ENCODE assay signal across 21 cellular contexts in the genomic region with DNA sequence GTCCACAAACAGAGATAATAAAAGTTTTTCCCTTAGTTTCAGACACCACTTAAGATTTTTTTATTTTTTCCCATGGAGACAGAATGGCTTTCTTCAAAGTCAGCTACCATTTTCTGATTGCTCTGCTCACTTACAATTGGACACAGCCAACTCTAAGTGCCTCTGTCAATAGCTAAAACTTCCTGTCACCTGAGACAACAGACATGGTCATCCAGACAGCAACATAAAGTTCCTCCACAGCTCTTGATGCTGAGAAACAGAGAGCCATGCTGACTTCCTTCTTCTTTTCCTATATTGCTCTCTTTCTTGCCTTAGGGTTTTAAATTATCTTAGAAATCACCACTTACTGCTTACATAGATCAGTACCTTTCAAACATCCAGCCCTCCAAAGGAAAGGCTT. TPM values are rescaled to one million over a fixed set of nuclear protein-coding genes. Genes with fewer than 3 reads are reported as not detected.
DNase-seq lines count a peak whose midpoint lies in the region; ATAC-seq and TF ChIP-seq lines count a peak whose summit lies in the region.
"Had no signal": no experiment of that assay in that cellular context is flagged by ENCODE, and none has a peak within 500 bp of the region (broad histone marks: within the 10 kb centered on the region; RNA-seq: fewer than 3 reads in every experiment).

No MANE protein-coding gene starts in this region.

- peaks cover 23 to 64% of the 10 kb centered on the region in 2 donors for H3K36me3 Mint-ChIP-seq in CD4-positive, alpha-beta memory T cell

- no peaks in the 10 kb centered on the region for H3K27me3 ChIP-seq in CD4-positive, alpha-beta memory T cell (ENCODE audit: insufficient read depth, low read length)
- H3K27me3 ChIP-seq in DOHH2 (ENCODE audit: control insufficient read depth, low read length) (no peaks in the 10 kb centered on the region), PC-3 (ENCODE audit: low read length) (no peaks in the 10 kb centered on the region)

- POLR2A ChIA-PET in CD4-positive, alpha-beta memory T cell (lab: Charles Lee; ENCODE audit: partially characterized antibody) = interaction anchor here (1.3 to 1.9 kb wide), 2 partner anchors 11 to 14 kb away, joined by 4 to 21 read pairs; a partner anchor contains a TSS
- POLR2A ChIA-PET in PC-3 (lab: Charles Lee; ENCODE audit: unreplicated experiment) = no interaction called here

- intact Hi-C loops in CD4-positive, alpha-beta memory T cell (cut with micrococcal nuclease) = no loop called here
- intact Hi-C loops in PC-3 (cut with micrococcal nuclease) = no loop called here

- H3K79me2 ChIP-seq in DOHH2 (ENCODE audit: control insufficient read depth, low read length) = peaks cover 96% of the 10 kb centered on the region
- H3K79me2 ChIP-seq in PC-3 (ENCODE audit: low read length) = peaks cover 79% of the 10 kb centered on the region

- H3K9me2 ChIP-seq in DOHH2 (replicated peaks; ENCODE audit: control insufficient read depth, low read length) (no peaks in the 10 kb centered on the region), PC-3 (replicated peaks; ENCODE audit: low read length) (no peaks in the 10 kb centered on the region)

- CTCF ChIA-PET in CD4-positive, alpha-beta memory T cell (lab: Charles Lee; ENCODE audit: partially characterized antibody) = interaction anchor here (1.2 kb wide), 1 partner anchor 33 kb away, joined by 3 read pairs; no protein-coding TSS in a partner anchor
- CTCF ChIA-PET in PC-3 (lab: Charles Lee) = no interaction called here

- H2AFZ ChIP-seq in PC-3 (ENCODE audit: low read length) = no peak overlapping the region

- no peak overlapping the region for H3K9ac ChIP-seq in PC-3 (ENCODE audit: low read length)

- H3K36me3 ChIP-seq in CD4-positive, alpha-beta memory T cell (ENCODE audit: insufficient read depth, low read length) = no peaks in the 10 kb centered on the region
- peaks cover 93% of the 10 kb centered on the region for H3K36me3 ChIP-seq in DOHH2 (ENCODE audit: control insufficient read depth, low read length)
- H3K36me3 ChIP-seq in PC-3 (ENCODE audit: low read depth, low read length) = peaks cover 19% of the 10 kb centered on the region
- peaks cover 16% of the 10 kb centered on the region for H3K36me3 ChIP-seq in mesodermal cell (ENCODE audit: control insufficient read depth, insufficient read depth, low read length)

- DNase-seq in CD4-positive, alpha-beta memory T cell = no peak
- no peak for DNase-seq in PC-3
- DNase-seq in stimulated activated CD4-positive, alpha-beta T cell treated with anti-CD3 and anti-CD28 coated beads, Interleukin-2, amount 100 ng/mL, for 24 hours = no peak
- DNase-seq in NCI-H2227 treated with DMSO at 0.1 percent for 48 hours (lab: John Stamatoyannopoulos, UW) = no peak
- DNase-seq: activated CD4-positive, alpha-beta T cell treated with anti-CD3 and anti-CD28 coated beads for 4 hours; activated CD8-positive, alpha-beta memory T cell treated with anti-CD3 and anti-CD28 coated beads, Interleukin-2, amount 50 U/mL, for 48 hours; activated gamma-delta T cell treated with Interleukin-2 at 50 U/mL for 16 hours; amniotic stem cell; Caco-2; glutamatergic neuron; HFFc6; NCI-H1092; NCI-H2029 treated with DMSO at 0.1 percent for 48 hours; NCI-H446 treated with DMSO at 0.1 percent for 48 hours; small intestine; stimulated activated CD4-positive, alpha-beta T cell treated with anti-CD3 and anti-CD28 coated beads, Interleukin-4, amount 100 ng/mL, for 1 hour; stimulated activated naive CD8-positive, alpha-beta T cell treated with anti-CD3 and anti-CD28 coated beads, Interleukin-15, amount 100 ng/mL, for 72 hours; trophoblast cell had no signal

- H3K4me3 ChIP-seq in CD4-positive, alpha-beta memory T cell (ENCODE audit: low read length in 2 of 2) = no peak overlapping the region
- no peak overlapping the region for H3K4me3 ChIP-seq in DOHH2 (ENCODE audit: low read length)
- no peak overlapping the region for H3K4me3 ChIP-seq in PC-3 (ENCODE audit: low read length)
- H3K4me3 ChIP-seq in mesodermal cell (ENCODE audit: extremely low read depth, insufficient read depth, low read length, poor library complexity, severe bottlenecking) = no peak overlapping the region

- peak overlapping the region in 6 of 8 donors; percentile 25 to 72 (median 47) for H3K4me3 Mint-ChIP-seq in CD4-positive, alpha-beta memory T cell
- H3K4me3 Mint-ChIP-seq: HFFc6; stimulated activated naive CD8-positive, alpha-beta T cell treated with anti-CD3 and anti-CD28 coated beads, Interleukin-15, amount 100 ng/mL, for 72 hours had no signal

- no TSS peak for BruUV-seq in PC-3 (replicated peaks; lab: Mats Ljungman, UMichigan)

- no peak for TF ChIP-seq CTCF in DOHH2 (IDR thresholded peaks at IDR 0.05; ENCODE audit: low read depth, low read length, poor library complexity, severe bottlenecking)
- TF ChIP-seq CTCF in PC-3 (conservative IDR thresholded peaks at IDR 0.05; ENCODE audit: low read depth, low read length) = no peak

- H3K4me2 ChIP-seq in DOHH2 (ENCODE audit: low read length) (0 out of 2 replicates have a peak overlapping the region, but pooled peaks have one; percentile 7), PC-3 (ENCODE audit: low read length) (no peak overlapping the region)

- H3K27me3 Mint-ChIP-seq in CD4-positive, alpha-beta memory T cell = no peaks in the 10 kb centered on the region
- H3K27me3 Mint-ChIP-seq: stimulated activated naive CD8-positive, alpha-beta T cell treated with anti-CD3 and anti-CD28 coated beads, Interleukin-15, amount 100 ng/mL, for 72 hours had no signal

- 0 out of 2 replicates have a peak, but pooled peaks have one; percentile 24 for ATAC-seq in PC-3
- no peak for ATAC-seq in HG02763 (IDR thresholded peaks at IDR 0.05; ENCODE audit: unreplicated experiment)
- ATAC-seq: stimulated activated naive CD8-positive, alpha-beta T cell treated with anti-CD3 and anti-CD28 coated beads, Interleukin-15, amount 100 ng/mL, for 72 hours had no signal

- H3K27ac ChIP-seq in CD4-positive, alpha-beta memory T cell (ENCODE audit: low read depth, low read length) = no peak overlapping the region
- H3K27ac ChIP-seq in DOHH2 (ENCODE audit: low read depth, low read length) (no peak overlapping the region), PC-3 (ENCODE audit: low read length) (no peak overlapping the region), mesodermal cell (ENCODE audit: low read depth, low read length, severe bottlenecking) (peak overlapping the region; percentile 2)

- H3K9me3 Mint-ChIP-seq in CD4-positive, alpha-beta memory T cell = no peaks in the 10 kb centered on the region
- H3K9me3 Mint-ChIP-seq: HFFc6; stimulated activated naive CD8-positive, alpha-beta T cell treated with anti-CD3 and anti-CD28 coated beads, Interleukin-15, amount 100 ng/mL, for 72 hours had no signal

- peaks cover 64% of the 10 kb centered on the region for H3K4me1 ChIP-seq in CD4-positive, alpha-beta memory T cell (ENCODE audit: insufficient read depth, low read length)
- peaks cover 30% of the 10 kb centered on the region for H3K4me1 ChIP-seq in DOHH2 (ENCODE audit: control insufficient read depth, low read length)
- H3K4me1 ChIP-seq in PC-3 (ENCODE audit: insufficient read depth, low read length) = no peaks in the 10 kb centered on the region
- peaks cover 16% of the 10 kb centered on the region for H3K4me1 ChIP-seq in mesodermal cell (ENCODE audit: control insufficient read depth, insufficient read depth, low read length, poor library complexity, severe bottlenecking)

- H3K4me1 Mint-ChIP-seq in CD4-positive, alpha-beta memory T cell = peaks cover 54 to 82% (median 68%) of the 10 kb centered on the region in 4 donors

- H3F3A ChIP-seq in DOHH2 (ENCODE audit: control insufficient read depth, insufficient read depth) (peaks cover 3% of the 10 kb centered on the region; the same call in 1 of the 2 replicates), PC-3 (ENCODE audit: low read length, unreplicated experiment) (no peaks in the 10 kb centered on the region)

- H4K20me1 ChIP-seq in DOHH2 (ENCODE audit: control insufficient read depth, insufficient read depth, low read depth, low read length) = peaks cover 15% of the 10 kb centered on the region; the same call in 1 of the 2 replicates
- H4K20me1 ChIP-seq in PC-3 (ENCODE audit: low read length) = peaks cover 21% of the 10 kb centered on the region; the same call in 1 of the 2 replicates

- peak overlapping the region in 3 of 7 donors; percentile 28 to 66 (median 28) for H3K27ac Mint-ChIP-seq in CD4-positive, alpha-beta memory T cell
- H3K27ac Mint-ChIP-seq: HFFc6 had no signal

- no peaks in the 10 kb centered on the region for H3K9me3 ChIP-seq in CD4-positive, alpha-beta memory T cell (ENCODE audit: control insufficient read depth in 1 of 2, low read length in 2 of 2)
- H3K9me3 ChIP-seq in DOHH2 (ENCODE audit: control insufficient read depth, insufficient read depth, low read length) = no peaks in the 10 kb centered on the region
- H3K9me3 ChIP-seq in PC-3 (ENCODE audit: low read length) = no peaks in the 10 kb centered on the region
- no peaks in the 10 kb centered on the region for H3K9me3 ChIP-seq in mesodermal cell (ENCODE audit: control insufficient read depth, low read length)
- H3K9me3 ChIP-seq: Caco-2 had no signal

RNA-seq across cellular contexts. Expression of a gene that starts 12.0 kb away (rescaled TPM):
- 10 to 100 TPM; 61.3 to 63.3 TPM for total RNA-seq in CD4-positive, alpha-beta memory T cell
- polyA plus RNA-seq in CD4-positive, alpha-beta memory T cell = 10 to 100 TPM; 25.6 to 59.4 TPM
- total RNA-seq in PC-3 (2014; rRNA removed) = 13.2 and 18.5 TPM in 2 replicates
- 17.9 TPM for polyA plus RNA-seq in mesodermal cell (2013, experiment 1 of 2)
- 18.9 TPM for polyA plus RNA-seq in mesodermal cell (2013, experiment 2 of 2)
